ENCODE assay signal across 8 cellular contexts in genomic region chr13:51895906-51896888, GRCh38. TPM values are rescaled to one million over a fixed set of nuclear protein-coding genes. Genes with fewer than 3 reads are reported as not detected.
DNase-seq lines count a peak whose midpoint lies in the region; ATAC-seq, FAIRE-seq and TF ChIP-seq lines count a peak whose summit lies in the region.

No MANE protein-coding gene starts in this region.

- no peaks in the 10 kb centered on the region for H3K9me3 Mint-ChIP-seq in HFFc6
- H3K9me3 Mint-ChIP-seq in activated T-helper 1 cell treated with anti-CD3 and anti-CD28 coated beads, Interleukin-12 subunit alpha, Interleukin-12 subunit beta, Interleukin-2, Interleukin-4 antibody, amounts not matched to agents 30 ng/mL and 10 ng/mL and 1 ng/mL, durations not matched to agents 14 hours and 24 hours and 36 hours = no peaks in the 10 kb centered on the region

- H3K4me3 Mint-ChIP-seq in HFFc6 = no peak overlapping the region
- H3K4me3 Mint-ChIP-seq in activated T-helper 1 cell treated with anti-CD3 and anti-CD28 coated beads, Interleukin-12 subunit alpha, Interleukin-12 subunit beta, Interleukin-2, Interleukin-4 antibody, amounts not matched to agents 30 ng/mL and 10 ng/mL and 1 ng/mL, durations not matched to agents 14 hours and 24 hours and 36 hours = no peak overlapping the region

- H3K4me1 Mint-ChIP-seq in HFFc6 (ENCODE audit: low read depth) = no peaks in the 10 kb centered on the region
- peaks cover 4% of the 10 kb centered on the region for H3K4me1 Mint-ChIP-seq in activated T-helper 1 cell treated with anti-CD3 and anti-CD28 coated beads, Interleukin-12 subunit alpha, Interleukin-12 subunit beta, Interleukin-2, Interleukin-4 antibody, amounts not matched to agents 30 ng/mL and 10 ng/mL and 1 ng/mL, durations not matched to agents 14 hours and 24 hours and 36 hours (ENCODE audit: low read depth)

- H3K27ac Mint-ChIP-seq in HFFc6 = no peak overlapping the region
- no peak overlapping the region for H3K27ac Mint-ChIP-seq in activated T-helper 1 cell treated with anti-CD3 and anti-CD28 coated beads, Interleukin-12 subunit alpha, Interleukin-12 subunit beta, Interleukin-2, Interleukin-4 antibody, amounts not matched to agents 30 ng/mL and 10 ng/mL and 1 ng/mL, durations not matched to agents 14 hours and 24 hours and 36 hours

- intact Hi-C loops in activated T-helper 1 cell treated with anti-CD3 and anti-CD28 coated beads, Interleukin-12 subunit alpha, Interleukin-12 subunit beta, Interleukin-2, Interleukin-4 antibody, amounts not matched to agents 30 ng/mL and 10 ng/mL and 1 ng/mL, durations not matched to agents 14 hours and 24 hours and 36 hours (cut with micrococcal nuclease) = loop anchor here (1.0 to 5.0 kb wide), 3 partner anchors 28 to 231 kb away; partner anchors contain the start of genes ALG11 and ATP7B

- H3K4me2 ChIP-seq in osteoblast (ENCODE audit: insufficient read depth, low read length) = no peak overlapping the region

- H3K4me1 ChIP-seq in osteoblast (ENCODE audit: insufficient read depth, low read length) = no peaks in the 10 kb centered on the region

- peak; percentile 10 to 53 for DNase-seq in NCI-H524 (lab: John Stamatoyannopoulos, UW)
- DNase-seq in NCI-H524 treated with DMSO at 0.1 percent for 48 hours (lab: John Stamatoyannopoulos, UW) = no peak
- peak; percentile 42 for DNase-seq in HFFc6
- DNase-seq in NCI-H69 (lab: John Stamatoyannopoulos, UW) = peak; percentile 47
- peak; percentile 14 for DNase-seq in activated T-helper 1 cell treated with anti-CD3 and anti-CD28 coated beads, Interleukin-12 subunit alpha, Interleukin-12 subunit beta, Interleukin-2, Interleukin-4 antibody, amounts not matched to agents 30 ng/mL and 10 ng/mL and 1 ng/mL, durations not matched to agents 14 hours and 24 hours and 36 hours (ENCODE audit: low spot score)
- peak; percentile 35 to 65 for DNase-seq in frontal cortex (ENCODE audit: low spot score in 2 of 2)
- peak; percentile 84 for DNase-seq in osteoblast (ENCODE audit: insufficient read length, low spot score, missing footprints)

- peaks cover 22% of the 10 kb centered on the region; the same call in 1 of the 2 replicates for H3K27me3 Mint-ChIP-seq in HFFc6 (ENCODE audit: insufficient read depth)
- peaks cover 16% of the 10 kb centered on the region for H3K27me3 Mint-ChIP-seq in activated T-helper 1 cell treated with anti-CD3 and anti-CD28 coated beads, Interleukin-12 subunit alpha, Interleukin-12 subunit beta, Interleukin-2, Interleukin-4 antibody, amounts not matched to agents 30 ng/mL and 10 ng/mL and 1 ng/mL, durations not matched to agents 14 hours and 24 hours and 36 hours (ENCODE audit: insufficient read depth)

- no peak for FAIRE-seq in frontal cortex (lab: Jason Lieb, UNC)

- ATAC-seq in HG03457 (IDR thresholded peaks at IDR 0.05; ENCODE audit: unreplicated experiment) = no peak

- no peak overlapping the region for H3K4me3 ChIP-seq in osteoblast (ENCODE audit: insufficient read depth, low read length)

- no peaks in the 10 kb centered on the region for H3K36me3 ChIP-seq in osteoblast (ENCODE audit: insufficient read depth, low read length)

- no peaks in the 10 kb centered on the region for H4K20me1 ChIP-seq in osteoblast (ENCODE audit: insufficient read depth, low read length)

- H3K79me2 ChIP-seq in osteoblast (ENCODE audit: insufficient read depth, low read length) = no peaks in the 10 kb centered on the region

- H3K27ac ChIP-seq in osteoblast (ENCODE audit: low read depth, low read length) = no peak overlapping the region

- H3K9me3 ChIP-seq in osteoblast (ENCODE audit: low read depth, low read length) = no peaks in the 10 kb centered on the region

- H3K36me3 Mint-ChIP-seq in HFFc6 (ENCODE audit: low read depth) = no peaks in the 10 kb centered on the region
- no peaks in the 10 kb centered on the region for H3K36me3 Mint-ChIP-seq in activated T-helper 1 cell treated with anti-CD3 and anti-CD28 coated beads, Interleukin-12 subunit alpha, Interleukin-12 subunit beta, Interleukin-2, Interleukin-4 antibody, amounts not matched to agents 30 ng/mL and 10 ng/mL and 1 ng/mL, durations not matched to agents 14 hours and 24 hours and 36 hours (ENCODE audit: low read depth)

- H3K27me3 ChIP-seq in osteoblast (ENCODE audit: insufficient read depth, low read length) = peaks cover 14% of the 10 kb centered on the region

- no peak overlapping the region for H2AFZ ChIP-seq in osteoblast (ENCODE audit: low read length)

- peak; percentile 84 for TF ChIP-seq CTCF in HFFc6 (IDR thresholded peaks at IDR 0.05)
- peak; percentile 91 for TF ChIP-seq CTCF in osteoblast (IDR thresholded peaks at IDR 0.05; ENCODE audit: extremely low read depth, low read depth, low read length)

RNA-seq across cellular contexts. Expression of gene CCDC70, which starts 34.4 kb away (rescaled TPM):
- total RNA-seq in HFFc6 (2021; fragmentation: NEBNext Ultra II Directional; extraction: Animal tissue kit (Norgen Biotek cat#: 25700)) = not detected
- not detected in 2 replicates for total RNA-seq in activated T-helper 1 cell treated with anti-CD3 and anti-CD28 coated beads, Interleukin-12 subunit alpha, Interleukin-12 subunit beta, Interleukin-2, Interleukin-4 antibody, amounts not matched to agents 30 ng/mL and 10 ng/mL and 1 ng/mL, durations not matched to agents 14 hours and 24 hours and 36 hours
- total RNA-seq in frontal cortex (not detected), osteoblast (not detected in 2 replicates)

RNA-seq across cellular contexts. Expression of gene TMEM272, which starts 51.2 kb away (rescaled TPM):
- not detected for total RNA-seq in HFFc6 (2021; fragmentation: NEBNext Ultra II Directional; extraction: Animal tissue kit (Norgen Biotek cat#: 25700))
- 0.26 and 0.88 TPM in 2 replicates for total RNA-seq in activated T-helper 1 cell treated with anti-CD3 and anti-CD28 coated beads, Interleukin-12 subunit alpha, Interleukin-12 subunit beta, Interleukin-2, Interleukin-4 antibody, amounts not matched to agents 30 ng/mL and 10 ng/mL and 1 ng/mL, durations not matched to agents 14 hours and 24 hours and 36 hours
- 1.6 TPM for total RNA-seq in frontal cortex
- not detected in 2 replicates for total RNA-seq in osteoblast
